Comparison of ENCODE assay signal across 13 cellular contexts in genomic region chr5:158676642-158677489, GRCh38.
DNase-seq lines count a peak whose midpoint lies in the region; ATAC-seq and TF ChIP-seq lines count a peak whose summit lies in the region.
"Had no signal": no experiment of that assay in that cellular context is flagged by ENCODE, and none has a peak within 500 bp of the region (broad histone marks: within the 10 kb centered on the region; RNA-seq: fewer than 3 reads in every experiment).

No MANE protein-coding gene starts in this region.

- no peaks in the 10 kb centered on the region for H3K27me3 ChIP-seq in CD4-positive, alpha-beta memory T cell (ENCODE audit: insufficient read depth, low read length)
- H3K27me3 ChIP-seq in tibial artery, result no peaks in the 10 kb centered on the region
- H3K27me3 ChIP-seq: cardiac muscle cell, pancreas had no signal

- H3K9me3 ChIP-seq in OCI-LY7 (ENCODE audit: low read length) (no peaks in the 10 kb centered on the region), tibial artery (no peaks in the 10 kb centered on the region)
- no peaks in the 10 kb centered on the region for H3K9me3 ChIP-seq in CD4-positive, alpha-beta memory T cell (ENCODE audit: control insufficient read depth in 1 of 2, low read length in 2 of 2)
- H3K9me3 ChIP-seq: heart left ventricle, pancreas had no signal

- CTCF ChIA-PET in OCI-LY7 (lab: Charles Lee; ENCODE audit: unreplicated experiment), result interaction anchor here (0.6 to 0.7 kb wide), 2 partner anchors 31 to 443 kb away, joined by 3 read pairs; no protein-coding TSS in a partner anchor
- CTCF ChIA-PET in CD4-positive, alpha-beta memory T cell (lab: Charles Lee; ENCODE audit: partially characterized antibody), result interaction anchor here (2.6 kb wide), 1 partner anchor 19 kb away, joined by 8 read pairs; no protein-coding TSS in a partner anchor

- H3K4me3 ChIP-seq in OCI-LY7 (ENCODE audit: low read depth, low read length, poor library complexity, severe bottlenecking), result peak overlapping the region; percentile 48
- H3K4me3 ChIP-seq in CD4-positive, alpha-beta memory T cell (ENCODE audit: low read length in 2 of 2), result no peak overlapping the region
- H3K4me3 ChIP-seq in tibial artery, result no peak overlapping the region
- H3K4me3 ChIP-seq: cardiac muscle cell, heart left ventricle, pancreas had no signal

- H3K79me2 ChIP-seq in OCI-LY7 (ENCODE audit: insufficient read depth, low read depth, low read length), result no peaks in the 10 kb centered on the region

- DNase-seq in DMS153 (lab: John Stamatoyannopoulos, UW) (peak; percentile 7), OCI-LY7 (ENCODE audit: low spot score) (peak; percentile 85), iPS-NIHi11 (ENCODE audit: low spot score) (peak; percentile 46), tibial artery (no peak), 8988T (no peak)
- DNase-seq in CD4-positive, alpha-beta memory T cell, result no peak
- DNase-seq: activated CD4-positive, alpha-beta memory T cell treated with anti-CD3 and anti-CD28 coated beads, Interleukin-2, amount 10 ng/mL, durations not matched to agents 7 days and 5 days; heart left ventricle; NCI-H774; pancreas had no signal

- H3K27ac ChIP-seq in OCI-LY7 (ENCODE audit: low read depth, low read length, poor library complexity, severe bottlenecking) (peak overlapping the region; percentile 73), tibial artery (no peak overlapping the region)
- H3K27ac ChIP-seq in CD4-positive, alpha-beta memory T cell (ENCODE audit: low read depth, low read length), result no peak overlapping the region
- H3K27ac ChIP-seq: cardiac muscle cell, heart left ventricle, pancreas had no signal

- intact Hi-C loops in OCI-LY7 (cut with micrococcal nuclease; ENCODE audit: unreplicated experiment), result loop anchor here (1.0 to 5.0 kb wide), 7 partner anchors 80 to 600 kb away; no protein-coding TSS in a partner anchor
- intact Hi-C loops in CD4-positive, alpha-beta memory T cell (cut with micrococcal nuclease), result no loop called here
- intact Hi-C loops in tibial artery (cut with DNase I; ENCODE audit: low total_unique reads), result no loop called here

- H4K20me1 ChIP-seq in OCI-LY7 (ENCODE audit: insufficient read depth, low read length), result no peaks in the 10 kb centered on the region

- H3K36me3 Mint-ChIP-seq in CD4-positive, alpha-beta memory T cell, result no peaks in the 10 kb centered on the region

- H3K4me1 Mint-ChIP-seq in CD4-positive, alpha-beta memory T cell, result peaks cover 0 to 12% (median 0%) of the 10 kb centered on the region in 4 donors
- H3K4me1 Mint-ChIP-seq: activated CD4-positive, alpha-beta memory T cell treated with anti-CD3 and anti-CD28 coated beads, Interleukin-2, amount 10 ng/mL, durations not matched to agents 7 days and 5 days had no signal

- TF ChIP-seq CTCF in OCI-LY7 (conservative IDR thresholded peaks at IDR 0.05; ENCODE audit: low read length) (peak; percentile 93), tibial artery (IDR thresholded peaks at IDR 0.05) (no peak)

- no peaks in the 10 kb centered on the region for H3K9me3 Mint-ChIP-seq in CD4-positive, alpha-beta memory T cell
- H3K9me3 Mint-ChIP-seq: activated CD4-positive, alpha-beta memory T cell treated with anti-CD3 and anti-CD28 coated beads, Interleukin-2, amount 10 ng/mL, durations not matched to agents 7 days and 5 days had no signal

- H3K4me1 ChIP-seq in OCI-LY7 (ENCODE audit: insufficient read depth, low read length, poor library complexity, severe bottlenecking) (peaks cover 30% of the 10 kb centered on the region), tibial artery (no peaks in the 10 kb centered on the region)
- H3K4me1 ChIP-seq in CD4-positive, alpha-beta memory T cell (ENCODE audit: insufficient read depth, low read length), result no peaks in the 10 kb centered on the region
- H3K4me1 ChIP-seq: pancreas had no signal

- peaks cover 13 to 23% of the 10 kb centered on the region in 2 donors for H3K27me3 Mint-ChIP-seq in CD4-positive, alpha-beta memory T cell

- H3K9me2 ChIP-seq in OCI-LY7 (ENCODE audit: insufficient read depth, low read length), result no peaks in the 10 kb centered on the region

- POLR2A ChIA-PET in OCI-LY7 (lab: Charles Lee), result interaction anchor here (0.7 to 2.8 kb wide), 16 partner anchors 8 to 500 kb away, joined by 3 to 7 read pairs (median 3); no protein-coding TSS in a partner anchor
- POLR2A ChIA-PET in CD4-positive, alpha-beta memory T cell (lab: Charles Lee; ENCODE audit: partially characterized antibody), result no interaction called here

- peak overlapping the region; percentile 74 for H3K4me2 ChIP-seq in OCI-LY7 (ENCODE audit: low read length)

- ATAC-seq in GM19351 (IDR thresholded peaks at IDR 0.05; ENCODE audit: unreplicated experiment), result peak; percentile 51
- ATAC-seq in HG02970 (IDR thresholded peaks at IDR 0.05; ENCODE audit: low FRiP score, unreplicated experiment), result no peak
- ATAC-seq: heart left ventricle had no signal

- H3K4me3 Mint-ChIP-seq in CD4-positive, alpha-beta memory T cell, result peak overlapping the region in 3 of 8 donors; percentile 21 to 55 (median 37)
- H3K4me3 Mint-ChIP-seq: activated CD4-positive, alpha-beta memory T cell treated with anti-CD3 and anti-CD28 coated beads, Interleukin-2, amount 10 ng/mL, durations not matched to agents 7 days and 5 days had no signal

- peak overlapping the region; percentile 96 for H2AFZ ChIP-seq in OCI-LY7 (ENCODE audit: low read length)

- H3K36me3 ChIP-seq in OCI-LY7 (ENCODE audit: insufficient read depth, low read length), result no peaks in the 10 kb centered on the region
- no peaks in the 10 kb centered on the region for H3K36me3 ChIP-seq in CD4-positive, alpha-beta memory T cell (ENCODE audit: insufficient read depth, low read length)
- no peaks in the 10 kb centered on the region for H3K36me3 ChIP-seq in tibial artery
- H3K36me3 ChIP-seq: cardiac muscle cell, heart left ventricle, pancreas had no signal

- BruUV-seq in OCI-LY7 (replicated peaks; lab: Mats Ljungman, UMichigan), result no TSS peak

- peak overlapping the region in 1 of 7 donors; percentile 32 for H3K27ac Mint-ChIP-seq in CD4-positive, alpha-beta memory T cell
- H3K27ac Mint-ChIP-seq: activated CD4-positive, alpha-beta memory T cell treated with anti-CD3 and anti-CD28 coated beads, Interleukin-2, amount 10 ng/mL, durations not matched to agents 7 days and 5 days had no signal

Comparison
In these comparisons a context has a peak if more than half of its experiments do, and no peak if none do; other contexts are left out.
1. DNase-seq: peak in DMS153 (single experiment), OCI-LY7 (single experiment) and iPS-NIHi11 (single experiment); none in CD4-positive, alpha-beta memory T cell (0 of 5), tibial artery (0 of 2) and 8988T (single experiment).